Comparison of ENCODE assay signal across 15 cellular contexts in genomic region chr5:26121343-26121742, GRCh38.
DNase-seq lines count a peak whose midpoint lies in the region; ATAC-seq and TF ChIP-seq lines count a peak whose summit lies in the region.
"Had no signal": no experiment of that assay in that cellular context is flagged by ENCODE, and none has a peak within 500 bp of the region (broad histone marks: within the 10 kb centered on the region; RNA-seq: fewer than 3 reads in every experiment).

No MANE protein-coding gene starts in this region.

- no peak overlapping the region for H3K9ac ChIP-seq in mesenchymal stem cell (ENCODE audit: low read length)

- H2BK12ac ChIP-seq in mesenchymal stem cell (ENCODE audit: low read length in 2 of 2): no peak overlapping the region

- no peak overlapping the region for H2BK120ac ChIP-seq in mesenchymal stem cell (ENCODE audit: low read depth, low read length)

- H2AFZ ChIP-seq in mesenchymal stem cell (ENCODE audit: low read depth, low read length): no peak overlapping the region

- no peak for TF ChIP-seq CTCF in stomach (IDR thresholded peaks at IDR 0.05)

- H3K27ac Mint-ChIP-seq in naive thymus-derived CD4-positive, alpha-beta T cell: no peak overlapping the region

- no peaks in the 10 kb centered on the region for H3K4me1 Mint-ChIP-seq in naive thymus-derived CD4-positive, alpha-beta T cell

- 54% methylated on average over 4 of the region's 6 CpGs for WGBS in mesenchymal stem cell
- WGBS in stomach, 5 donors: 39 to 55% (median 52%) methylated on average over 6 of the region's 6 CpGs

- no peak for TF ChIP-seq EP300 in Ishikawa (IDR thresholded peaks at IDR 0.05; ENCODE audit: borderline replicate concordance)
- TF ChIP-seq EP300 in stomach (IDR thresholded peaks at IDR 0.05): no peak

- CTCF ChIA-PET in naive thymus-derived CD4-positive, alpha-beta T cell (lab: Charles Lee): no interaction called here

- TF ChIP-seq RAD21 in Ishikawa (IDR thresholded peaks at IDR 0.05; ENCODE audit: low read depth): no peak

- no peak overlapping the region for H3K4ac ChIP-seq in mesenchymal stem cell (ENCODE audit: low read depth in 1 of 2, low read length in 2 of 2)

- H3K4me2 ChIP-seq in mesenchymal stem cell (ENCODE audit: low read length, poor library complexity, severe bottlenecking): no peak overlapping the region

- no peak overlapping the region for H3K23ac ChIP-seq in mesenchymal stem cell (ENCODE audit: low read length in 2 of 2)

- intact Hi-C loops in naive thymus-derived CD4-positive, alpha-beta T cell (cut with micrococcal nuclease): no loop called here
- intact Hi-C loops in stomach (cut with DNase I; ENCODE audit: low total_unique reads): no loop called here

- no peaks in the 10 kb centered on the region for H3K36me3 Mint-ChIP-seq in naive thymus-derived CD4-positive, alpha-beta T cell

- no peaks in the 10 kb centered on the region for H3K36me3 ChIP-seq in mesenchymal stem cell (ENCODE audit: control insufficient read depth in 1 of 2, insufficient read depth in 2 of 2, low read depth in 1 of 2, low read length in 2 of 2)
- no peaks in the 10 kb centered on the region for H3K36me3 ChIP-seq in naive thymus-derived CD4-positive, alpha-beta T cell (ENCODE audit: control insufficient read depth in 2 of 3, insufficient read depth in 3 of 3, low read length in 3 of 3)
- no peaks in the 10 kb centered on the region for H3K36me3 ChIP-seq in stomach
- H3K36me3 ChIP-seq: spleen had no signal

- no peak overlapping the region for H4K91ac ChIP-seq in mesenchymal stem cell (ENCODE audit: low read length)

- H3K4me3 Mint-ChIP-seq in naive thymus-derived CD4-positive, alpha-beta T cell: no peak overlapping the region

- H3K4me3 ChIP-seq in mesenchymal stem cell (ENCODE audit: insufficient read depth in 1 of 2, low read depth in 1 of 2, low read length in 2 of 2) (no peak overlapping the region), stomach (no peak overlapping the region)
- H3K4me3 ChIP-seq in naive thymus-derived CD4-positive, alpha-beta T cell (ENCODE audit: low read length): no peak overlapping the region
- H3K4me3 ChIP-seq: body of pancreas, dorsolateral prefrontal cortex, spleen had no signal

- H3K27me3 ChIP-seq in mesenchymal stem cell (ENCODE audit: control insufficient read depth in 1 of 2, insufficient read depth in 1 of 2, low read length in 2 of 2): no peaks in the 10 kb centered on the region
- H3K27me3 ChIP-seq in naive thymus-derived CD4-positive, alpha-beta T cell (ENCODE audit: control insufficient read depth in 2 of 2, insufficient read depth in 2 of 2, low read length in 2 of 2): no peaks in the 10 kb centered on the region
- H3K27me3 ChIP-seq in stomach: no peaks in the 10 kb centered on the region
- H3K27me3 ChIP-seq: body of pancreas, dorsolateral prefrontal cortex, spleen had no signal

- no peak overlapping the region for H2BK15ac ChIP-seq in mesenchymal stem cell (ENCODE audit: low read depth, poor library complexity, severe bottlenecking)

- no peak overlapping the region for H3K18ac ChIP-seq in mesenchymal stem cell (ENCODE audit: low read depth in 1 of 2, low read length in 2 of 2)

- no peak overlapping the region for H3K27ac ChIP-seq in mesenchymal stem cell (ENCODE audit: low read length, poor library complexity, severe bottlenecking)
- no peak overlapping the region for H3K27ac ChIP-seq in naive thymus-derived CD4-positive, alpha-beta T cell (ENCODE audit: low read depth, low read length)
- H3K27ac ChIP-seq in stomach: no peak overlapping the region
- H3K27ac ChIP-seq: body of pancreas, dorsolateral prefrontal cortex, spleen, VCaP had no signal

- H4K8ac ChIP-seq in mesenchymal stem cell (ENCODE audit: low read length): no peak overlapping the region

- no peak overlapping the region for H3K14ac ChIP-seq in mesenchymal stem cell (ENCODE audit: low read length in 2 of 2)

- no peaks in the 10 kb centered on the region for H3K27me3 Mint-ChIP-seq in naive thymus-derived CD4-positive, alpha-beta T cell

- TF ChIP-seq POLR2A in stomach (IDR thresholded peaks at IDR 0.05): no peak

- DNase-seq in NCI-H1417 (lab: John Stamatoyannopoulos, UW) (peak in 2 of 3 experiments; percentile 8 to 36), NCI-H1417 treated with DMSO at 0.1 percent for 48 hours (lab: John Stamatoyannopoulos, UW) (no peak), RPMI8226 (peak; percentile 4), mesenchymal stem cell (peak; percentile 0), stomach (no peak)
- no peak for DNase-seq in naive thymus-derived CD4-positive, alpha-beta T cell
- DNase-seq: activated naive CD4-positive, alpha-beta T cell treated with Interleukin-2 at 50 U/mL for 16 hours; body of pancreas; dorsolateral prefrontal cortex; Karpas-422; NCI-H774; spleen had no signal

- no peaks in the 10 kb centered on the region for H3K4me1 ChIP-seq in mesenchymal stem cell (ENCODE audit: control insufficient read depth, insufficient read depth, low read depth, low read length)
- H3K4me1 ChIP-seq in naive thymus-derived CD4-positive, alpha-beta T cell (ENCODE audit: control insufficient read depth in 2 of 2, insufficient read depth in 2 of 2, low read length in 2 of 2): no peaks in the 10 kb centered on the region
- no peaks in the 10 kb centered on the region for H3K4me1 ChIP-seq in stomach
- H3K4me1 ChIP-seq: body of pancreas, spleen had no signal

- POLR2A ChIA-PET in naive thymus-derived CD4-positive, alpha-beta T cell (lab: Charles Lee): no interaction called here

- peaks cover 0 to 16% (median 4%) of the 10 kb centered on the region in 11 donors for H3K9me3 Mint-ChIP-seq in naive thymus-derived CD4-positive, alpha-beta T cell

- H3K9me3 ChIP-seq in mesenchymal stem cell (ENCODE audit: control insufficient read depth, low read length) (no peaks in the 10 kb centered on the region), stomach (no peaks in the 10 kb centered on the region)
- H3K9me3 ChIP-seq in naive thymus-derived CD4-positive, alpha-beta T cell (ENCODE audit: control insufficient read depth in 2 of 3, low read length in 3 of 3): no peaks in the 10 kb centered on the region
- H3K9me3 ChIP-seq: body of pancreas had no signal

- no peaks in the 10 kb centered on the region for H3K79me1 ChIP-seq in mesenchymal stem cell (replicated peaks; ENCODE audit: low read length, poor library complexity, severe bottlenecking)

- H2BK5ac ChIP-seq in mesenchymal stem cell (ENCODE audit: low read depth, low read length, poor library complexity, severe bottlenecking): no peak overlapping the region

- ATAC-seq in GM21825 (IDR thresholded peaks at IDR 0.05; ENCODE audit: unreplicated experiment): no peak
- ATAC-seq in naive thymus-derived CD4-positive, alpha-beta T cell: no peak
- ATAC-seq: body of pancreas had no signal

- no peak overlapping the region for H2AK5ac ChIP-seq in mesenchymal stem cell (ENCODE audit: low read length, severe bottlenecking)

TF ChIP-seq in Ishikawa, 13 proteins besides CTCF, POLR2A, EP300 and RAD21:
- peak; percentile 30; the same call in 1 of the 2 replicates for TF ChIP-seq NFIC (IDR thresholded peaks at IDR 0.05)
- TF ChIP-seq CREB1 (IDR thresholded peaks at IDR 0.05; ENCODE audit: low read depth): no peak
- TF ChIP-seq REST (IDR thresholded peaks at IDR 0.05; ENCODE audit: low read depth): no peak
- no peak for TF ChIP-seq ZBTB7A (IDR thresholded peaks at IDR 0.05; ENCODE audit: low read depth)
- TF ChIP-seq TEAD4 (IDR thresholded peaks at IDR 0.05): no peak

Comparison
In these comparisons a context has a peak if more than half of its experiments do, and no peak if none do; other contexts are left out.
1. DNase-seq: peak in NCI-H1417 (2 of 3), RPMI8226 (single experiment) and mesenchymal stem cell (single experiment); none in NCI-H1417 treated with DMSO at 0.1 percent for 48 hours (single experiment), naive thymus-derived CD4-positive, alpha-beta T cell (0 of 9) and stomach (single experiment).